In the genomic region with DNA sequence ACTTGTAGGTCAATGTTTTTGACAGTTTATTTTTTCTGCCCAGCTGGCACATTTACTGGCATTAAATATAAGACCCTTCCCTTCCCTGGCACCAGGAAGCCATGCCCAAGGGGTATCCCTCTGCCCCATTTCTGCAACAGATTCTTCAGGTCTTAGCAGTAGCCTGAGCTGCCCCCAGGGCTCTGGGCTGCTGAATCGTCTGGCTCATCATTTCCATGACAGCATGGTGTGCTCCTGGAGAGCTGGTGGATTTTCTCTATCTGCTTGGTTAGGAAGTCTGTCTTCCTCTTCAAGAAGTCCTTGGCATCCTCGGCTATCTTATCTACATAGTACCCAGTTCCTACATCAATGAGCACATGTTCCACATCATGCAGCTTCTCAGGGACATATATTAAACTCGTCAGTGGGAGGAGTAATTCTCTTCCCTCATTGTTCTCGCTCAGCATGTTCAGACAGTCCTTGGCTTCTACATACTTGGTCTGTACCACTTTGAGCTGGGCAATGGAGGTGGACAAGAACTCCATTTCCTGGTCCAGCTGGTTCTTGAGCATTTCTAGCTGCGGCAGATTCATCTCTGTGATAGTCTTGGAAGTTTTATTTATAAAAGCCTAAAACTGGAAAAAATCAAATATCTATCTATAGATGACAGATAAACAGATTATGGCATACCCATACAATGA, we compare ENCODE assay signal across 16 cellular contexts. TPM values are rescaled to one million over a fixed set of nuclear protein-coding genes. Genes with fewer than 3 reads are reported as not detected.
DNase-seq lines count a peak whose midpoint lies in the region; ATAC-seq and TF ChIP-seq lines count a peak whose summit lies in the region.
"Had no signal": no experiment of that assay in that cellular context is flagged by ENCODE, and none has a peak within 500 bp of the region (broad histone marks: within the 10 kb centered on the region; RNA-seq: fewer than 3 reads in every experiment).

No MANE protein-coding gene starts in this region.

- WGBS in right cardiac atrium, result 66% methylated on average over 5 of the region's 5 CpGs

- TF ChIP-seq CTCF in brain (conservative IDR thresholded peaks at IDR 0.05) (no peak), type B pancreatic cell (conservative IDR thresholded peaks at IDR 0.05) (no peak)

- H3K27me3 ChIP-seq in right cardiac atrium (ENCODE audit: control insufficient read depth, insufficient read depth), result no peaks in the 10 kb centered on the region
- H3K27me3 ChIP-seq: BLaER1 treated with 17β-estradiol and CSF1 and Interleukin-3, amounts not matched to agents 10 nM and 100 nM had no signal

- H3K4me1 ChIP-seq in right cardiac atrium (ENCODE audit: control insufficient read depth, insufficient read depth, low read length), result no peaks in the 10 kb centered on the region

- no peak overlapping the region for H3K4me3 Mint-ChIP-seq in activated CD4-positive, alpha-beta T cell treated with anti-CD3 and anti-CD28 coated beads, Interleukin-2, amount 10 ng/mL, durations not matched to agents 24 days and 14 days
- peak overlapping the region in 3 of 5 experiments; percentile 32 to 69 (median 37) for H3K4me3 Mint-ChIP-seq in brain
- H3K4me3 Mint-ChIP-seq in type B pancreatic cell, result peak overlapping the region; percentile 46
- H3K4me3 Mint-ChIP-seq: H9 had no signal

- ATAC-seq in right cardiac atrium (no peak), HG03135 (IDR thresholded peaks at IDR 0.05; ENCODE audit: unreplicated experiment) (no peak)

- H3K4me1 Mint-ChIP-seq in activated CD4-positive, alpha-beta T cell treated with anti-CD3 and anti-CD28 coated beads, Interleukin-2, amount 10 ng/mL, durations not matched to agents 24 days and 14 days, result peaks cover 26% of the 10 kb centered on the region
- peaks cover 49% of the 10 kb centered on the region for H3K4me1 Mint-ChIP-seq in brain
- peaks cover 22% of the 10 kb centered on the region for H3K4me1 Mint-ChIP-seq in type B pancreatic cell (ENCODE audit: unreplicated experiment)

- no peak overlapping the region for H3K4me3 ChIP-seq in right cardiac atrium (ENCODE audit: low read length)
- H3K4me3 ChIP-seq: BLaER1 treated with 17β-estradiol and CSF1 and Interleukin-3, amounts not matched to agents 10 nM and 100 nM; PC-9; SK-N-MC had no signal

- H3K27ac Mint-ChIP-seq in activated CD4-positive, alpha-beta T cell treated with anti-CD3 and anti-CD28 coated beads, Interleukin-2, amount 10 ng/mL, durations not matched to agents 24 days and 14 days, result no peak overlapping the region
- H3K27ac Mint-ChIP-seq in brain, result peak overlapping the region in 3 of 5 experiments; percentile 21 to 82 (median 39)
- no peak overlapping the region for H3K27ac Mint-ChIP-seq in type B pancreatic cell

- H3K9me3 Mint-ChIP-seq in activated CD4-positive, alpha-beta T cell treated with anti-CD3 and anti-CD28 coated beads, Interleukin-2, amount 10 ng/mL, durations not matched to agents 24 days and 14 days, result no peaks in the 10 kb centered on the region
- H3K9me3 Mint-ChIP-seq in brain, result no peaks in the 10 kb centered on the region
- H3K9me3 Mint-ChIP-seq in type B pancreatic cell, result no peaks in the 10 kb centered on the region
- H3K9me3 Mint-ChIP-seq: H9 had no signal

- no peaks in the 10 kb centered on the region for H3K9me3 ChIP-seq in right cardiac atrium (ENCODE audit: control insufficient read depth, low read length)
- H3K9me3 ChIP-seq: BLaER1 treated with 17β-estradiol and CSF1 and Interleukin-3, amounts not matched to agents 10 nM and 100 nM had no signal

- no peak overlapping the region for H3K27ac ChIP-seq in right cardiac atrium (ENCODE audit: low read length)
- H3K27ac ChIP-seq: BLaER1 treated with 17β-estradiol and CSF1 and Interleukin-3, amounts not matched to agents 10 nM and 100 nM; SK-N-MC had no signal

- intact Hi-C loops in activated CD4-positive, alpha-beta T cell treated with anti-CD3 and anti-CD28 coated beads, Interleukin-2, amount 10 ng/mL, durations not matched to agents 24 days and 14 days (cut with micrococcal nuclease), result no loop called here
- intact Hi-C loops in right cardiac atrium (cut with DNase I), result loop anchor here in 1 of 4 donors (10.0 kb wide), 1 partner anchor 73 kb away; a partner anchor contains a TSS

- peaks cover 23% of the 10 kb centered on the region for H3K36me3 Mint-ChIP-seq in activated CD4-positive, alpha-beta T cell treated with anti-CD3 and anti-CD28 coated beads, Interleukin-2, amount 10 ng/mL, durations not matched to agents 24 days and 14 days (ENCODE audit: low read depth)
- H3K36me3 Mint-ChIP-seq in brain (peaks cover 38% of the 10 kb centered on the region), type B pancreatic cell (peaks cover 24% of the 10 kb centered on the region)

- DNase-seq in activated CD4-positive, alpha-beta T cell treated with anti-CD3 and anti-CD28 coated beads, Interleukin-2, amount 10 ng/mL, durations not matched to agents 24 days and 14 days, result peak; percentile 54
- DNase-seq in activated CD4-positive, alpha-beta T cell treated with anti-CD3 and anti-CD28 coated beads, Interleukin-2, amount 50 U/mL, for 4 hours, result no peak
- DNase-seq in NCI-H2227 treated with DMSO at 0.1 percent for 48 hours (lab: John Stamatoyannopoulos, UW) (peak; percentile 71), type B pancreatic cell (ENCODE audit: extremely low spot score, unreplicated experiment) (no peak), right cardiac atrium (no peak), DMS153 (lab: John Stamatoyannopoulos, UW) (no peak)
- DNase-seq: 8988T, COR-L47, H9, NCI-H1092, NCI-H2107, PC-9 had no signal

- no peaks in the 10 kb centered on the region for H3K27me3 Mint-ChIP-seq in activated CD4-positive, alpha-beta T cell treated with anti-CD3 and anti-CD28 coated beads, Interleukin-2, amount 10 ng/mL, durations not matched to agents 24 days and 14 days
- peaks cover 9% of the 10 kb centered on the region for H3K27me3 Mint-ChIP-seq in brain
- no peaks in the 10 kb centered on the region for H3K27me3 Mint-ChIP-seq in type B pancreatic cell

RNA-seq across cellular contexts. Expression of a gene that starts 23.5 kb away (rescaled TPM):
- 42.2 and 44.2 TPM in 2 replicates for total RNA-seq in activated CD4-positive, alpha-beta T cell treated with anti-CD3 and anti-CD28 coated beads, Interleukin-2, amount 10 ng/mL, durations not matched to agents 24 days and 14 days
- 27.4 TPM for polyA plus RNA-seq in brain (ENCODE audit: insufficient read depth, low read depth, low replicate concordance)
- total RNA-seq in type B pancreatic cell (ENCODE audit: low replicate concordance), result 55.2 and 78.6 TPM in 2 replicates
- total RNA-seq in right cardiac atrium, result 10 to 100 TPM; 51.3 to 59.8 (median 57.9) TPM
- 25.6 TPM for polyA plus RNA-seq in right cardiac atrium

RNA-seq across cellular contexts. Expression of a gene that starts 51.7 kb away (rescaled TPM):
- total RNA-seq in activated CD4-positive, alpha-beta T cell treated with anti-CD3 and anti-CD28 coated beads, Interleukin-2, amount 10 ng/mL, durations not matched to agents 24 days and 14 days, result 23.1 and 24.4 TPM in 2 replicates
- polyA plus RNA-seq in brain (ENCODE audit: insufficient read depth, low read depth, low replicate concordance) (3.9 TPM), right cardiac atrium (1.0 TPM)
- total RNA-seq in type B pancreatic cell (ENCODE audit: low replicate concordance) (9.9 and 16.7 TPM in 2 replicates), right cardiac atrium (1 to 10 TPM; 3.1 to 5.2 (median 4.0) TPM)

Comparison
In these comparisons a context has a peak if more than half of its experiments do, and no peak if none do; other contexts are left out.
1. DNase-seq: peak in activated CD4-positive, alpha-beta T cell treated with anti-CD3 and anti-CD28 coated beads, Interleukin-2, amount 10 ng/mL, durations not matched to agents 24 days and 14 days (single experiment) and NCI-H2227 treated with DMSO at 0.1 percent for 48 hours (single experiment); none in activated CD4-positive, alpha-beta T cell treated with anti-CD3 and anti-CD28 coated beads, Interleukin-2, amount 50 U/mL, for 4 hours (0 of 2), type B pancreatic cell (single experiment), right cardiac atrium (0 of 3) and DMS153 (single experiment).
2. H3K27ac Mint-ChIP-seq: peak in brain (3 of 5); none in activated CD4-positive, alpha-beta T cell treated with anti-CD3 and anti-CD28 coated beads, Interleukin-2, amount 10 ng/mL, durations not matched to agents 24 days and 14 days (single experiment) and type B pancreatic cell (single experiment).